19 cellular contexts compared by ENCODE assay signal in genomic region chrX:151227637-151228036, GRCh38. TPM values are rescaled to one million over a fixed set of nuclear protein-coding genes. Genes with fewer than 3 reads are reported as not detected.
"Had no signal": no experiment of that assay in that cellular context is flagged by ENCODE, and none has a peak within 500 bp of the region (broad histone marks: within the 10 kb centered on the region; RNA-seq: fewer than 3 reads in every experiment).

No MANE protein-coding gene starts in this region.

- H3K9me3 Mint-ChIP-seq: activated naive CD4-positive, alpha-beta T cell treated with anti-CD3 and anti-CD28 coated beads, Interleukin-2, amount 10 ng/mL, durations not matched to agents 7 days and 5 days; activated T-helper 2 cell treated with anti-CD3 and anti-CD28 coated beads, Interferon-gamma antibody, Interleukin-2, Interleukin-4, amounts not matched to agents 10 μg/mL and 5 μg/mL and 100 μg/mL, durations not matched to agents 14 hours and 24 hours and 36 hours; natural killer cell had no signal

- H3K27ac Mint-ChIP-seq: activated naive CD4-positive, alpha-beta T cell treated with anti-CD3 and anti-CD28 coated beads, Interleukin-2, amount 10 ng/mL, durations not matched to agents 7 days and 5 days; activated T-helper 2 cell treated with anti-CD3 and anti-CD28 coated beads, Interferon-gamma antibody, Interleukin-2, Interleukin-4, amounts not matched to agents 10 μg/mL and 5 μg/mL and 100 μg/mL, durations not matched to agents 14 hours and 24 hours and 36 hours; natural killer cell had no signal

- H3K4me1 ChIP-seq: prostate gland, spleen, stomach, testis had no signal

- H3K9me3 ChIP-seq: prostate gland, spleen, testis had no signal

- H3K27me3 ChIP-seq: testis had no signal

- H3K36me3 ChIP-seq: prostate gland, spleen, stomach had no signal

- H3K4me3 ChIP-seq: prostate gland, spleen, stomach, testis had no signal

- H3K4me1 Mint-ChIP-seq: activated naive CD4-positive, alpha-beta T cell treated with anti-CD3 and anti-CD28 coated beads, Interleukin-2, amount 10 ng/mL, durations not matched to agents 7 days and 5 days; natural killer cell had no signal

- H3K4me3 Mint-ChIP-seq: activated naive CD4-positive, alpha-beta T cell treated with anti-CD3 and anti-CD28 coated beads, Interleukin-2, amount 10 ng/mL, durations not matched to agents 7 days and 5 days; natural killer cell had no signal

- H3K36me3 Mint-ChIP-seq: activated naive CD4-positive, alpha-beta T cell treated with anti-CD3 and anti-CD28 coated beads, Interleukin-2, amount 10 ng/mL, durations not matched to agents 7 days and 5 days; natural killer cell had no signal

- H3K27ac ChIP-seq: prostate gland, spleen, stomach, testis, VCaP had no signal

- DNase-seq: activated CD4-positive, alpha-beta T cell treated with anti-CD3 and anti-CD28 coated beads, Interleukin-2, amount 50 U/mL, for 48 hours; activated naive CD4-positive, alpha-beta T cell treated with anti-CD3 and anti-CD28 coated beads, Interleukin-2, amount 10 ng/mL, durations not matched to agents 7 days and 5 days; hypothalamus; natural killer cell; spleen; stimulated activated CD4-positive, alpha-beta T cell treated with anti-CD3 and anti-CD28 coated beads, Interleukin-1b, Interleukin-23, amount 100 ng/mL, for 48 hours; stomach; T-helper 1 cell; testis had no signal

RNA-seq across cellular contexts. Expression of gene GPR50, which starts 51.3 kb away (rescaled TPM):
- total RNA-seq: activated T-helper 2 cell treated with anti-CD3 and anti-CD28 coated beads, Interferon-gamma antibody, Interleukin-2, Interleukin-4, amounts not matched to agents 10 μg/mL and 5 μg/mL and 100 μg/mL, durations not matched to agents 14 hours and 24 hours and 36 hours; bronchial epithelial cell; dermis microvascular lymphatic vessel endothelial cell; glomerular endothelial cell; left lobe of liver; natural killer cell; omental fat pad; prostate gland; sciatic nerve; spleen; stomach; ureter had no signal
- polyA plus RNA-seq: spleen, stomach had no signal
